Comparison of ENCODE assay signal across 10 cellular contexts in genomic region chr4:147943159-147943638, GRCh38.
DNase-seq lines count a peak whose midpoint lies in the region; ATAC-seq, FAIRE-seq and TF ChIP-seq lines count a peak whose summit lies in the region.
"Had no signal": no experiment of that assay in that cellular context is flagged by ENCODE, and none has a peak within 500 bp of the region (broad histone marks: within the 10 kb centered on the region; RNA-seq: fewer than 3 reads in every experiment).

No MANE protein-coding gene starts in this region.

- peak overlapping the region; percentile 47 for H3K27ac Mint-ChIP-seq in activated naive CD8-positive, alpha-beta T cell treated with anti-CD3 and anti-CD28 coated beads, Interleukin-2, amount 50 U/mL, for 24 hours

- DNase-seq in GM10266 (ENCODE audit: extremely low spot score) (peak; percentile 47), frontal cortex (ENCODE audit: low spot score in 2 of 2) (no peak), NCI-H510A treated with DMSO at 0.1 percent for 48 hours (lab: John Stamatoyannopoulos, UW) (no peak), DMS53 (lab: John Stamatoyannopoulos, UW) (no peak), NCI-H526 (lab: John Stamatoyannopoulos, UW) (no peak)
- DNase-seq in activated naive CD8-positive, alpha-beta T cell treated with anti-CD3 and anti-CD28 coated beads, Interleukin-2, amount 50 U/mL, for 24 hours: no peak
- DNase-seq: left colon had no signal

- no peak overlapping the region for H3K4me3 Mint-ChIP-seq in activated naive CD8-positive, alpha-beta T cell treated with anti-CD3 and anti-CD28 coated beads, Interleukin-2, amount 50 U/mL, for 24 hours

- no peak for FAIRE-seq in frontal cortex (lab: Jason Lieb, UNC)

- peak; percentile 92 for ATAC-seq in GM19452 (IDR thresholded peaks at IDR 0.05; ENCODE audit: unreplicated experiment)
- peak; percentile 95 for ATAC-seq in HG03139 (IDR thresholded peaks at IDR 0.05; ENCODE audit: unreplicated experiment)
- peak; percentile 86 for ATAC-seq in activated naive CD8-positive, alpha-beta T cell treated with anti-CD3 and anti-CD28 coated beads, Interleukin-2, amount 50 U/mL, for 24 hours
- ATAC-seq: left colon, Panc1 had no signal

- H3K27me3 Mint-ChIP-seq in activated naive CD8-positive, alpha-beta T cell treated with anti-CD3 and anti-CD28 coated beads, Interleukin-2, amount 50 U/mL, for 24 hours: no peaks in the 10 kb centered on the region

- peaks cover 28% of the 10 kb centered on the region for H3K4me1 Mint-ChIP-seq in activated naive CD8-positive, alpha-beta T cell treated with anti-CD3 and anti-CD28 coated beads, Interleukin-2, amount 50 U/mL, for 24 hours

- peaks cover 8% of the 10 kb centered on the region for H3K36me3 Mint-ChIP-seq in activated naive CD8-positive, alpha-beta T cell treated with anti-CD3 and anti-CD28 coated beads, Interleukin-2, amount 50 U/mL, for 24 hours (ENCODE audit: low read depth)

- no peak for TF ChIP-seq CTCF in GM10266 (IDR thresholded peaks at IDR 0.05; ENCODE audit: control insufficient read depth, insufficient read depth, low read depth, missing control alignments)

- no peaks in the 10 kb centered on the region for H3K9me3 Mint-ChIP-seq in activated naive CD8-positive, alpha-beta T cell treated with anti-CD3 and anti-CD28 coated beads, Interleukin-2, amount 50 U/mL, for 24 hours
